1 cellular context compared by ENCODE assay signal in the genomic region with DNA sequence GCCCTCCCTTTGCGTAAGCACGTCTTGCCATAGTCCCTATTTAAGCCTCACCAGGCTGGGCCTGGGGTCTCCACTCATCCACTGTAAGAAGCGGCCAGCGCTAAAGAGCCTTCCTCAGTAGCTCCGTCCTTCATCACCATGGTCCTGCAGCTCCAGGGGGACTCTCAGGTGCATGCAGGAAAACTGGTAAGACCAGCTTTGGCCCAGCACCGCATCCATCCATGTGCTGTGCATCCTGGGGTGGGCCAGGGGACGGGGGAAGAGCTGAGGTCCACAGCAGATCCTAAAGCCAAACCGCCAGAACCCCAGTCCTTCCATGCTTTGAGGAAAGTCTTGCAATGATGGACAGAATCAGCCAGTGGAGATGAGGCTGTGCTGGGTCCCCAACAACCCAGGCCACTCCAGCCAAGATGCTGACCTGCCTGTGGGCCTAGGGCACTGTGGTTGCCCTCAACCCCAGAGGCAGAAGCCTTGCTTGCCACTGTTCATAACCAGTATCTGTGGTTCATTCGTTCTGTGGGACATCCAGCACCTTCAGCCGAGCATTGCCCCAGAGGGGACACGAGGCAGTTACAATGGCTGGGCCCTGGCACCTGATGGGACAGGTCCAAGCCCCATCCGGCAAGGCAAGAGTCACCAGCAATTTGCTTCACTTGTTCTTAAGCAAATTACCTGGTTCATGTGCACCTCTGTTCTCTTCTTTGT.
TF ChIP-seq lines count a peak whose summit lies in the region.

No MANE protein-coding gene starts in this region.

TF ChIP-seq in IMR-90, 13 proteins besides CTCF, POLR2A, EP300 and RAD21 (continued from another document):
- TF ChIP-seq, protein P1, sequence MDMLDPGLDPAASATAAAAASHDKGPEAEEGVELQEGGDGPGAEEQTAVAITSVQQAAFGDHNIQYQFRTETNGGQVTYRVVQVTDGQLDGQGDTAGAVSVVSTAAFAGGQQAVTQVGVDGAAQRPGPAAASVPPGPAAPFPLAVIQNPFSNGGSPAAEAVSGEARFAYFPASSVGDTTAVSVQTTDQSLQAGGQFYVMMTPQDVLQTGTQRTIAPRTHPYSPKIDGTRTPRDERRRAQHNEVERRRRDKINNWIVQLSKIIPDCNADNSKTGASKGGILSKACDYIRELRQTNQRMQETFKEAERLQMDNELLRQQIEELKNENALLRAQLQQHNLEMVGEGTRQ (IDR thresholded peaks at IDR 0.05; ENCODE audit: low read depth, low read length), result no peak
- TF ChIP-seq SMC3 (IDR thresholded peaks at IDR 0.05; ENCODE audit: low read depth, low read length) (no peak), MAZ (IDR thresholded peaks at IDR 0.05; ENCODE audit: borderline replicate concordance, low read depth, low read length) (no peak), MXI1 (IDR thresholded peaks at IDR 0.05; ENCODE audit: borderline replicate concordance, low read depth, low read length) (no peak), FOS (IDR thresholded peaks at IDR 0.05; ENCODE audit: low read depth, low read length) (no peak), RFX5 (IDR thresholded peaks at IDR 0.05; ENCODE audit: low read depth, low read length) (no peak), CEBPB (IDR thresholded peaks at IDR 0.05; ENCODE audit: low read depth, low read length) (no peak), NFE2L2 (IDR thresholded peaks at IDR 0.05; ENCODE audit: low read depth, low read length) (no peak), MAFK (IDR thresholded peaks at IDR 0.05; ENCODE audit: low read depth, low read length) (no peak), RCOR1 (IDR thresholded peaks at IDR 0.05; ENCODE audit: insufficient replicate concordance, low read length) (no peak)
